Comparison of ENCODE assay signal across 19 cellular contexts in genomic region chrX:55695227-55696018, GRCh38. TPM values are rescaled to one million over a fixed set of nuclear protein-coding genes. Genes with fewer than 3 reads are reported as not detected.
DNase-seq lines count a peak whose midpoint lies in the region; ATAC-seq lines count a peak whose summit lies in the region.
"Had no signal": no experiment of that assay in that cellular context is flagged by ENCODE, and none has a peak within 500 bp of the region (broad histone marks: within the 10 kb centered on the region; RNA-seq: fewer than 3 reads in every experiment).

No MANE protein-coding gene starts in this region.

- H3K27ac Mint-ChIP-seq in activated CD4-positive, alpha-beta memory T cell treated with anti-CD3 and anti-CD28 coated beads for 36 hours: peak overlapping the region; percentile 75
- no peak overlapping the region for H3K27ac Mint-ChIP-seq in activated CD4-positive, alpha-beta memory T cell treated with anti-CD3 and anti-CD28 coated beads, Interleukin-2, amount 10 ng/mL, durations not matched to agents 7 days and 5 days
- peak overlapping the region; percentile 83 to 91 (median 83) for H3K27ac Mint-ChIP-seq in CD4-positive, CD25-positive, alpha-beta regulatory T cell

- POLR2A ChIA-PET in activated CD4-positive, alpha-beta memory T cell treated with anti-CD3 and anti-CD28 coated beads for 36 hours (lab: Charles Lee): no interaction called here
- POLR2A ChIA-PET in activated CD4-positive, alpha-beta memory T cell treated with anti-CD3 and anti-CD28 coated beads, Interleukin-2, amount 10 ng/mL, durations not matched to agents 7 days and 5 days (lab: Charles Lee): no interaction called here

- H3K4me3 ChIP-seq in CD4-positive, CD25-positive, alpha-beta regulatory T cell (ENCODE audit: low read depth, low read length): peak overlapping the region; percentile 47
- H3K4me3 ChIP-seq: A549, GM12878, MG63, PC-9 had no signal

- no peak for DNase-seq in activated CD4-positive, alpha-beta memory T cell treated with anti-CD3 and anti-CD28 coated beads for 36 hours
- DNase-seq in activated CD4-positive, alpha-beta memory T cell treated with anti-CD3 and anti-CD28 coated beads, Interleukin-2, amount 10 ng/mL, durations not matched to agents 7 days and 5 days: no peak
- DNase-seq in CD4-positive, CD25-positive, alpha-beta regulatory T cell: peak in 2 of 3 donors; percentile 43 to 55
- DNase-seq in T follicular helper cell (ENCODE audit: low read depth) (peak; percentile 25), NK-92 (lab: John Stamatoyannopoulos, UW; ENCODE audit: unreplicated experiment) (no peak), medulla oblongata (ENCODE audit: extremely low spot score) (no peak)
- DNase-seq in central memory CD4-positive, alpha-beta T cell: peak; percentile 54
- DNase-seq: DMS79, H7, MG63, NCI-H1092 treated with DMSO at 0.1 percent for 48 hours, NCI-H1694 treated with DMSO at 0.1 percent for 48 hours, NCI-H446, PC-9 had no signal

- no peaks in the 10 kb centered on the region for H3K27me3 Mint-ChIP-seq in activated CD4-positive, alpha-beta memory T cell treated with anti-CD3 and anti-CD28 coated beads for 36 hours
- peaks cover 3% of the 10 kb centered on the region for H3K27me3 Mint-ChIP-seq in activated CD4-positive, alpha-beta memory T cell treated with anti-CD3 and anti-CD28 coated beads, Interleukin-2, amount 10 ng/mL, durations not matched to agents 7 days and 5 days
- peaks cover 5% of the 10 kb centered on the region for H3K27me3 Mint-ChIP-seq in CD4-positive, CD25-positive, alpha-beta regulatory T cell

- no peak overlapping the region for H3K4me3 Mint-ChIP-seq in activated CD4-positive, alpha-beta memory T cell treated with anti-CD3 and anti-CD28 coated beads for 36 hours
- H3K4me3 Mint-ChIP-seq in activated CD4-positive, alpha-beta memory T cell treated with anti-CD3 and anti-CD28 coated beads, Interleukin-2, amount 10 ng/mL, durations not matched to agents 7 days and 5 days: no peak overlapping the region
- H3K4me3 Mint-ChIP-seq in CD4-positive, CD25-positive, alpha-beta regulatory T cell: peak overlapping the region; percentile 67 to 83 (median 76)

- H3K36me3 Mint-ChIP-seq in activated CD4-positive, alpha-beta memory T cell treated with anti-CD3 and anti-CD28 coated beads for 36 hours: no peaks in the 10 kb centered on the region
- H3K36me3 Mint-ChIP-seq in activated CD4-positive, alpha-beta memory T cell treated with anti-CD3 and anti-CD28 coated beads, Interleukin-2, amount 10 ng/mL, durations not matched to agents 7 days and 5 days (ENCODE audit: low read depth): no peaks in the 10 kb centered on the region
- no peaks in the 10 kb centered on the region for H3K36me3 Mint-ChIP-seq in CD4-positive, CD25-positive, alpha-beta regulatory T cell

- H3K9me3 Mint-ChIP-seq in activated CD4-positive, alpha-beta memory T cell treated with anti-CD3 and anti-CD28 coated beads for 36 hours: no peaks in the 10 kb centered on the region
- no peaks in the 10 kb centered on the region for H3K9me3 Mint-ChIP-seq in activated CD4-positive, alpha-beta memory T cell treated with anti-CD3 and anti-CD28 coated beads, Interleukin-2, amount 10 ng/mL, durations not matched to agents 7 days and 5 days
- H3K9me3 Mint-ChIP-seq in CD4-positive, CD25-positive, alpha-beta regulatory T cell: peaks cover 0 to 8% (median 0%) of the 10 kb centered on the region in 7 donors

- peaks cover 27% of the 10 kb centered on the region for H3K4me1 Mint-ChIP-seq in activated CD4-positive, alpha-beta memory T cell treated with anti-CD3 and anti-CD28 coated beads for 36 hours (ENCODE audit: low read depth)
- no peaks in the 10 kb centered on the region for H3K4me1 Mint-ChIP-seq in activated CD4-positive, alpha-beta memory T cell treated with anti-CD3 and anti-CD28 coated beads, Interleukin-2, amount 10 ng/mL, durations not matched to agents 7 days and 5 days
- peaks cover 4 to 41% (median 16%) of the 10 kb centered on the region in 4 donors for H3K4me1 Mint-ChIP-seq in CD4-positive, CD25-positive, alpha-beta regulatory T cell

- H3K27me3 ChIP-seq in CD4-positive, CD25-positive, alpha-beta regulatory T cell (ENCODE audit: control insufficient read depth, insufficient read depth, low read length): no peaks in the 10 kb centered on the region
- H3K27me3 ChIP-seq: MG63 had no signal

- H3K9me3 ChIP-seq in CD4-positive, CD25-positive, alpha-beta regulatory T cell (ENCODE audit: control insufficient read depth in 2 of 2, low read length in 2 of 2): no peaks in the 10 kb centered on the region
- H3K9me3 ChIP-seq: A549, MG63 had no signal

- no peaks in the 10 kb centered on the region for H3K4me1 ChIP-seq in CD4-positive, CD25-positive, alpha-beta regulatory T cell (ENCODE audit: control insufficient read depth, insufficient read depth, low read length, poor library complexity, severe bottlenecking)
- H3K4me1 ChIP-seq: A549 had no signal

- intact Hi-C loops in activated CD4-positive, alpha-beta memory T cell treated with anti-CD3 and anti-CD28 coated beads for 36 hours (cut with micrococcal nuclease): no loop called here

- H3K36me3 ChIP-seq in CD4-positive, CD25-positive, alpha-beta regulatory T cell (ENCODE audit: control insufficient read depth, insufficient read depth, low read length): no peaks in the 10 kb centered on the region
- H3K36me3 ChIP-seq: MG63 had no signal

- CTCF ChIA-PET in activated CD4-positive, alpha-beta memory T cell treated with anti-CD3 and anti-CD28 coated beads for 36 hours (lab: Charles Lee): no interaction called here
- CTCF ChIA-PET in activated CD4-positive, alpha-beta memory T cell treated with anti-CD3 and anti-CD28 coated beads, Interleukin-2, amount 10 ng/mL, durations not matched to agents 7 days and 5 days (lab: Charles Lee): no interaction called here

- peak overlapping the region; percentile 1 for H3K27ac ChIP-seq in CD4-positive, CD25-positive, alpha-beta regulatory T cell (ENCODE audit: insufficient read depth, low read length, poor library complexity, severe bottlenecking)
- H3K27ac ChIP-seq: A549, C4-2B, HL-60, KMS-11, PC-9 had no signal

- peak; percentile 88 to 99 for ATAC-seq in CD4-positive, CD25-positive, alpha-beta regulatory T cell (ENCODE audit: low read depth in 2 of 2)
- ATAC-seq: A549, GM12878 had no signal

RNA-seq across cellular contexts. Expression of gene RRAGB, which starts 22.1 kb away (rescaled TPM):
- total RNA-seq in activated CD4-positive, alpha-beta memory T cell treated with anti-CD3 and anti-CD28 coated beads for 36 hours: 1 to 10 TPM; 4.9 to 5.3 TPM
- total RNA-seq in activated CD4-positive, alpha-beta memory T cell treated with anti-CD3 and anti-CD28 coated beads, Interleukin-2, amount 10 ng/mL, durations not matched to agents 7 days and 5 days: 1 to 10 TPM; 7.1 to 7.5 TPM
- total RNA-seq in CD4-positive, CD25-positive, alpha-beta regulatory T cell: 11.2 TPM
- polyA plus RNA-seq in CD4-positive, CD25-positive, alpha-beta regulatory T cell: 10 to 100 TPM; 12.0 to 14.1 (median 13.5) TPM

Comparison
In these comparisons a context has a peak if more than half of its experiments do, and no peak if none do; other contexts are left out.
1. DNase-seq: peak in CD4-positive, CD25-positive, alpha-beta regulatory T cell (2 of 3), T follicular helper cell (single experiment) and central memory CD4-positive, alpha-beta T cell (single experiment); none in activated CD4-positive, alpha-beta memory T cell treated with anti-CD3 and anti-CD28 coated beads for 36 hours (single experiment), activated CD4-positive, alpha-beta memory T cell treated with anti-CD3 and anti-CD28 coated beads, Interleukin-2, amount 10 ng/mL, durations not matched to agents 7 days and 5 days (single experiment), NK-92 (single experiment) and medulla oblongata (single experiment).
2. H3K4me3 Mint-ChIP-seq: peak in CD4-positive, CD25-positive, alpha-beta regulatory T cell (4 of 4); none in activated CD4-positive, alpha-beta memory T cell treated with anti-CD3 and anti-CD28 coated beads for 36 hours (single experiment) and activated CD4-positive, alpha-beta memory T cell treated with anti-CD3 and anti-CD28 coated beads, Interleukin-2, amount 10 ng/mL, durations not matched to agents 7 days and 5 days (single experiment).